ENCODE assay signal across 23 cellular contexts in the genomic region with DNA sequence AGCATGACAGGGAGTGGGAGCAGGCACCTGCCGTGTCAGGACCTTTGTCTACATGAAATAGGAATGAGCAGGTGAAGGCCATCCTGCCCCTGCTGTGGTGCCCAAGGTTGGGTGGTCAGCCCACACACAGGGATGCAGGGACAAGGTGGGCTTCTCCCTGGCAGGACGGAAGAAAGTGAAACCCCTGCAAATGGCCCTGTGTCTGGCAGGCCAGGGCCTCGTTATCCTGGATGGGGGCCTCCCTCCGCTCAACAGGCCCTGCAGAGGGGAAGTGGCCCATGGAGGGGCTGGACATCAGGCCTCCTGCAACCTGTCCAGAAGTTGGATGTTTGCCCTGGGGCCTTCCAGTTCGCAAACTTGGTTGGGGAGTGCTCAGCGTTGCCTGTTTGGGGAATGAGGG. TPM values are rescaled to one million over a fixed set of nuclear protein-coding genes. Genes with fewer than 3 reads are reported as not detected.
DNase-seq lines count a peak whose midpoint lies in the region; ATAC-seq, FAIRE-seq and TF ChIP-seq lines count a peak whose summit lies in the region.
"Had no signal": no experiment of that assay in that cellular context is flagged by ENCODE, and none has a peak within 500 bp of the region (broad histone marks: within the 10 kb centered on the region; RNA-seq: fewer than 3 reads in every experiment).

No MANE protein-coding gene starts in this region.

- intact Hi-C loops in dorsolateral prefrontal cortex (cut with DNase I): no loop called here

- H3K4me3 ChIP-seq in dorsolateral prefrontal cortex: no peak overlapping the region
- H3K4me3 ChIP-seq: BLaER1 treated with 17β-estradiol and CSF1 and Interleukin-3, amounts not matched to agents 10 nM and 100 nM; breast epithelium had no signal

- H3K27ac Mint-ChIP-seq in osteocyte (ENCODE audit: unreplicated experiment): peak overlapping the region; percentile 18

- H3K4me1 Mint-ChIP-seq in osteocyte (ENCODE audit: unreplicated experiment): peaks cover 6% of the 10 kb centered on the region

- no peaks in the 10 kb centered on the region for H3K9me3 Mint-ChIP-seq in osteocyte (ENCODE audit: unreplicated experiment)

- H3K36me3 Mint-ChIP-seq in osteocyte (ENCODE audit: unreplicated experiment): peaks cover 27% of the 10 kb centered on the region

- H3K27me3 ChIP-seq in dorsolateral prefrontal cortex: no peaks in the 10 kb centered on the region
- H3K27me3 ChIP-seq: BLaER1 treated with 17β-estradiol and CSF1 and Interleukin-3, amounts not matched to agents 10 nM and 100 nM; breast epithelium had no signal

- H3K4me3 Mint-ChIP-seq in osteocyte (ENCODE audit: unreplicated experiment): no peak overlapping the region

- no peak for TF ChIP-seq CTCF in dorsolateral prefrontal cortex (IDR thresholded peaks at IDR 0.05 in 54 of 56, conservative IDR thresholded peaks at IDR 0.05 in 2 of 56; ENCODE audit: low read depth in 1 of 56, partially characterized antibody in 56 of 56)
- no peak for TF ChIP-seq CTCF in osteocyte (IDR thresholded peaks at IDR 0.05)

- TF ChIP-seq POLR2A in GM12891 (IDR thresholded peaks at IDR 0.05; ENCODE audit: low read depth, low read length): no peak

- no peak for FAIRE-seq in GM12891 (lab: Jason Lieb, UNC)
- FAIRE-seq: H54, islet of Langerhans had no signal

- no peak for ATAC-seq in HG03045 (IDR thresholded peaks at IDR 0.05; ENCODE audit: unreplicated experiment)
- no peak for ATAC-seq in stimulated activated naive CD8-positive, alpha-beta T cell treated with anti-CD3 and anti-CD28 coated beads, Interleukin-15, Interleukin-2, amounts not matched to agents 100 U/mL and 50 U/mL, for 24 hours

- no peaks in the 10 kb centered on the region for H3K27me3 Mint-ChIP-seq in osteocyte (ENCODE audit: unreplicated experiment)

- peak overlapping the region in 46 of 59 donors; percentile 2 to 100 (median 72) for H3K27ac ChIP-seq in dorsolateral prefrontal cortex
- H3K27ac ChIP-seq: BLaER1 treated with 17β-estradiol and CSF1 and Interleukin-3, amounts not matched to agents 10 nM and 100 nM; RWPE1 had no signal

- DNase-seq in AG08396 (ENCODE audit: low spot score): peak; percentile 5
- DNase-seq in GM12891 (ENCODE audit: insufficient read length, low spot score): no peak
- no peak for DNase-seq in dorsolateral prefrontal cortex
- no peak for DNase-seq in osteocyte (ENCODE audit: extremely low spot score, unreplicated experiment)
- DNase-seq in NCI-H1092 (lab: John Stamatoyannopoulos, UW): no peak
- no peak for DNase-seq in stimulated activated naive CD8-positive, alpha-beta T cell treated with anti-CD3 and anti-CD28 coated beads, Interleukin-15, Interleukin-2, amounts not matched to agents 100 U/mL and 50 U/mL, for 24 hours
- DNase-seq: activated CD4-positive, alpha-beta T cell treated with anti-CD3 and anti-CD28 coated beads, Interleukin-2, amount 50 U/mL, for 4 hours; activated CD4-positive, CD25-positive, alpha-beta regulatory T cell; activated gamma-delta T cell; cortex of kidney; DMS79 treated with DMSO at 0.1 percent for 48 hours; NCI-H1105; NCI-H2029; NCI-H2227 treated with DMSO at 0.1 percent for 48 hours; NCI-H82; SK-N-SH; T1000 had no signal

TF ChIP-seq in GM12891, 5 proteins besides CTCF, POLR2A, EP300 and RAD21:
- TF ChIP-seq POU2F2 (IDR thresholded peaks at IDR 0.05; ENCODE audit: low read depth, low read length): no peak
- TF ChIP-seq POLR2AphosphoS5 (IDR thresholded peaks at IDR 0.05; ENCODE audit: low read depth, low read length): peak; percentile 32; the same call in 1 of the 2 replicates
TF ChIP-seq in GM12891: peak in this region for 1.

RNA-seq across cellular contexts. Expression of a gene that starts 14.9 kb away (rescaled TPM):
- polyA plus RNA-seq in GM12891 (2012; ENCODE audit: low read depth, missing spikeins): 10.5 TPM
- total RNA-seq in dorsolateral prefrontal cortex (100 to 1,000 TPM in 4 of 120 experiments, 10 to 100 TPM in 116; 33.6 to 113 (median 52.3) TPM), osteocyte (44.5 and 45.9 TPM in 2 replicates)

RNA-seq across cellular contexts. Expression of a gene that starts 36.8 kb away (rescaled TPM):
- polyA plus RNA-seq in GM12891 (2012; ENCODE audit: low read depth, missing spikeins): 41.2 TPM
- total RNA-seq in dorsolateral prefrontal cortex (10 to 100 TPM; 10.3 to 36.8 (median 22.3) TPM), osteocyte (29.0 and 30.9 TPM in 2 replicates)

RNA-seq across cellular contexts. Expression of a gene that starts 37.3 kb away (rescaled TPM):
- polyA plus RNA-seq in GM12891 (2012; ENCODE audit: low read depth, missing spikeins): 86.0 TPM
- 100 to 1,000 TPM; 173 to 339 (median 261) TPM for total RNA-seq in dorsolateral prefrontal cortex
- 71.8 and 77.3 TPM in 2 replicates for total RNA-seq in osteocyte

RNA-seq across cellular contexts. Expression of a gene that starts 49.9 kb away (rescaled TPM):
- 2.0 TPM for polyA plus RNA-seq in GM12891 (2012; ENCODE audit: low read depth, missing spikeins)
- total RNA-seq in dorsolateral prefrontal cortex (100 to 1,000 TPM in 77 of 120 experiments, 10 to 100 TPM in 43; 47.8 to 173 (median 111) TPM), osteocyte (5.7 and 6.8 TPM in 2 replicates)
